Comparison of ENCODE assay signal across 19 cellular contexts in the genomic region with DNA sequence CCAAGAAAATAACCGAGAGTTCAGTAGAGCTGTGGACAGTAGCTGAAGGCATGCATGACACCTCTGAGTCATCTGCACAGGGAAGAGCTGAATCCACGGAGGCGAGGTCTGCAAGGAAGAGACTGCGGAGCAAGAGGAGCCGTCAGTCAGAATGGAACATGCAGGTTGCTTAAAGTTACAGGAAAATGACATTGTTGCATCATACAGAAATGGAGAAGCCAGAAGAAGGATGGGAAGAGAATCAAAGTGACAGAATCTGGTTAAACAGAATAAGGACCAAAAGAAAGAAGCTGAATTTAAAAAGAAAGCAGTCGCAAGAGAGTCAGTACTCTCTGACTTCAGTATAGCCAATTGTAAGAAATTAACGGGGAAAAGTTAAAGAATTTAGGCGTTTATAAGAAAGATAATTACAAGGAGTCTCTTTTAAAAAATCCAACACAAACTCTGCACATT.
DNase-seq lines count a peak whose midpoint lies in the region; ATAC-seq, FAIRE-seq and TF ChIP-seq lines count a peak whose summit lies in the region.
"Had no signal": no experiment of that assay in that cellular context is flagged by ENCODE, and none has a peak within 500 bp of the region (broad histone marks: within the 10 kb centered on the region; RNA-seq: fewer than 3 reads in every experiment).

No MANE protein-coding gene starts in this region.

- H3K9me3 ChIP-seq in MG63 = no peaks in the 10 kb centered on the region
- no peaks in the 10 kb centered on the region for H3K9me3 ChIP-seq in H1 (ENCODE audit: insufficient read depth in 2 of 2, low read depth in 1 of 2, low read length in 1 of 2)
- peaks cover 4% of the 10 kb centered on the region for H3K9me3 ChIP-seq in osteoblast (ENCODE audit: low read depth, low read length)

- H3K27me3 Mint-ChIP-seq in GM23338 (ENCODE audit: insufficient read depth, low read depth, poor library complexity) (peaks cover 2% of the 10 kb centered on the region), Calu3 (ENCODE audit: unreplicated experiment) (no peaks in the 10 kb centered on the region)
- no peaks in the 10 kb centered on the region for H3K27me3 Mint-ChIP-seq in activated T-cell treated with anti-CD3 and anti-CD28 coated beads, Interleukin-2, amount 50 U/mL, for 4 hours (ENCODE audit: low read depth)
- H3K27me3 Mint-ChIP-seq: CD4-positive, CD25-positive, alpha-beta regulatory T cell had no signal

- H3K27ac ChIP-seq in GM23338 (ENCODE audit: low read depth) (no peak overlapping the region), H1 (ENCODE audit: low read depth, low read length) (no peak overlapping the region), osteoblast (ENCODE audit: low read depth, low read length) (no peak overlapping the region)
- H3K27ac ChIP-seq: HL-60 had no signal

- H3K27me3 ChIP-seq in GM23338 (ENCODE audit: insufficient read depth) (no peaks in the 10 kb centered on the region), MG63 (no peaks in the 10 kb centered on the region), H1 (replicated peaks in 1 of 4; ENCODE audit: control insufficient read depth in 3 of 4, extremely low read depth in 1 of 4, insufficient read depth in 3 of 4, low read length in 3 of 4) (no peaks in the 10 kb centered on the region; a peak in 1 of 7 replicates), osteoblast (ENCODE audit: insufficient read depth, low read length) (no peaks in the 10 kb centered on the region)

- POLR2A ChIA-PET in H1 (lab: Charles Lee; ENCODE audit: partially characterized antibody) = interaction anchor here (0.6 kb wide), 1 partner anchor 234 kb away, joined by 3 read pairs; no protein-coding TSS in a partner anchor

- TF ChIP-seq CTCF in GM23338 (conservative IDR thresholded peaks at IDR 0.05; ENCODE audit: low read depth in 2 of 2) (no peak), H1 (IDR thresholded peaks at IDR 0.05; ENCODE audit: control extremely low read depth in 1 of 3, insufficient read depth in 1 of 3, low read depth in 1 of 3, low read length in 3 of 3) (no peak), osteoblast (IDR thresholded peaks at IDR 0.05; ENCODE audit: extremely low read depth, low read depth, low read length) (no peak), Calu3 (IDR thresholded peaks at IDR 0.05; ENCODE audit: unreplicated experiment) (no peak)

- no peaks in the 10 kb centered on the region for H3K36me3 Mint-ChIP-seq in GM23338 (ENCODE audit: low read depth)
- no peaks in the 10 kb centered on the region for H3K36me3 Mint-ChIP-seq in activated T-cell treated with anti-CD3 and anti-CD28 coated beads, Interleukin-2, amount 50 U/mL, for 4 hours (ENCODE audit: insufficient read depth)
- no peaks in the 10 kb centered on the region for H3K36me3 Mint-ChIP-seq in Calu3 (ENCODE audit: insufficient read depth, unreplicated experiment)
- H3K36me3 Mint-ChIP-seq: CD4-positive, CD25-positive, alpha-beta regulatory T cell had no signal

- CTCF ChIA-PET in H1 (lab: Charles Lee; ENCODE audit: partially characterized antibody) = interaction anchor here (0.7 to 1.4 kb wide), 2 partner anchors 21 to 802 kb away, joined by 4 to 5 read pairs; no protein-coding TSS in a partner anchor
- CTCF ChIA-PET in Calu3 (lab: Charles Lee) = no interaction called here

- intact Hi-C loops in Calu3 (cut with micrococcal nuclease; ENCODE audit: unreplicated experiment) = no loop called here

- H4K5ac ChIP-seq in H1 (ENCODE audit: insufficient read length, low read depth, low read length) = no peak overlapping the region

- peak; percentile 4 for DNase-seq in GM23338 (ENCODE audit: low spot score)
- peak; percentile 1 for DNase-seq in MG63
- DNase-seq in H1 (ENCODE audit: low read depth in 1 of 2, low spot score in 2 of 2) = no peak
- DNase-seq in osteoblast (ENCODE audit: insufficient read length, low spot score, missing footprints) = peak; percentile 9
- no peak for DNase-seq in activated T-cell treated with anti-CD3 and anti-CD28 coated beads, Interleukin-2, amount 50 U/mL, for 4 hours
- no peak for DNase-seq in Calu3
- DNase-seq in NCI-H2171 treated with DMSO at 0.1 percent for 48 hours (lab: John Stamatoyannopoulos, UW) = no peak
- DNase-seq: CD4-positive, CD25-positive, alpha-beta regulatory T cell; HCEC 1CT; Kasumi-1; NCI-H1092; NCI-H1436; NCI-H1930; NCI-H2227 treated with DMSO at 0.1 percent for 48 hours; NCI-H510A treated with DMSO at 0.1 percent for 48 hours; NCI-H774 had no signal

- H2BK15ac ChIP-seq in H1 (ENCODE audit: low read length) = no peak overlapping the region

- H3K36me3 ChIP-seq in GM23338 (ENCODE audit: insufficient read depth) = no peaks in the 10 kb centered on the region
- H3K36me3 ChIP-seq in MG63 = no peaks in the 10 kb centered on the region
- no peaks in the 10 kb centered on the region for H3K36me3 ChIP-seq in H1 (ENCODE audit: control insufficient read depth in 2 of 4, insufficient read depth in 4 of 4, low read length in 3 of 4)
- H3K36me3 ChIP-seq in osteoblast (ENCODE audit: insufficient read depth, low read length) = no peaks in the 10 kb centered on the region

- H3K9ac ChIP-seq in H1 (replicated peaks in 1 of 4; ENCODE audit: extremely low read depth in 1 of 4, low read depth in 3 of 4, low read length in 3 of 4) = no peak overlapping the region

- no TSS peak for BruUV-seq in Calu3 (replicated peaks; lab: Mats Ljungman, UMichigan)

- H3K9me3 Mint-ChIP-seq in GM23338 (no peaks in the 10 kb centered on the region), Calu3 (ENCODE audit: low read depth, unreplicated experiment) (peaks cover 2% of the 10 kb centered on the region)
- no peaks in the 10 kb centered on the region for H3K9me3 Mint-ChIP-seq in activated T-cell treated with anti-CD3 and anti-CD28 coated beads, Interleukin-2, amount 50 U/mL, for 4 hours

- H3K4me3 ChIP-seq in GM23338 = no peak overlapping the region
- no peak overlapping the region for H3K4me3 ChIP-seq in MG63
- H3K4me3 ChIP-seq in H1 (ENCODE audit: extremely low read depth in 1 of 4, insufficient read depth in 2 of 4, low read depth in 3 of 4, low read length in 4 of 4) = no peak overlapping the region
- H3K4me3 ChIP-seq in osteoblast (ENCODE audit: insufficient read depth, low read length) = no peak overlapping the region

- no peak overlapping the region for H4K8ac ChIP-seq in H1 (ENCODE audit: extremely low read depth, insufficient read depth, low read length)

- H3K4me1 ChIP-seq in GM23338 (ENCODE audit: insufficient read depth) (no peaks in the 10 kb centered on the region), H1 (replicated peaks in 1 of 4; ENCODE audit: control insufficient read depth in 3 of 4, insufficient read depth in 4 of 4, low read length in 3 of 4) (no peaks in the 10 kb centered on the region; a peak in 1 of 7 replicates), osteoblast (ENCODE audit: insufficient read depth, low read length) (no peaks in the 10 kb centered on the region)

- H3K23me2 ChIP-seq in H1 (ENCODE audit: low read depth, low read length) = no peaks in the 10 kb centered on the region

- TF ChIP-seq RAD21 in H1 (IDR thresholded peaks at IDR 0.05 in 1 of 2, conservative IDR thresholded peaks at IDR 0.05 in 1 of 2; ENCODE audit: low read depth in 2 of 2, low read length in 2 of 2) = no peak

- no peak overlapping the region for H2BK20ac ChIP-seq in H1 (ENCODE audit: low read length)

- no peak overlapping the region for H3K4ac ChIP-seq in H1 (replicated peaks; ENCODE audit: insufficient read length, low read depth, low read length)

- peak; percentile 58 for ATAC-seq in GM23338
- ATAC-seq in activated T-cell treated with anti-CD3 and anti-CD28 coated beads, Interleukin-2, amount 50 U/mL, for 4 hours = no peak
- ATAC-seq: Right ventricle myocardium inferior had no signal

- H3K27ac Mint-ChIP-seq in GM23338 (no peak overlapping the region), Calu3 (ENCODE audit: unreplicated experiment) (no peak overlapping the region)
- H3K27ac Mint-ChIP-seq: CD4-positive, CD25-positive, alpha-beta regulatory T cell had no signal

- H2AK5ac ChIP-seq in H1 (ENCODE audit: low read depth, low read length) = no peak overlapping the region

- H3K23ac ChIP-seq in H1 (ENCODE audit: insufficient read length) = no peak overlapping the region

- no peak overlapping the region for H3K14ac ChIP-seq in H1 (ENCODE audit: insufficient read length)

- H3K4me2 ChIP-seq in GM23338 (no peak overlapping the region), H1 (ENCODE audit: insufficient read depth in 1 of 2, low read depth in 2 of 2, low read length in 2 of 2) (no peak overlapping the region), osteoblast (ENCODE audit: insufficient read depth, low read length) (no peak overlapping the region)

- H4K20me1 ChIP-seq in GM23338 (replicated peaks; ENCODE audit: insufficient read depth) = no peaks in the 10 kb centered on the region
- no peaks in the 10 kb centered on the region for H4K20me1 ChIP-seq in H1 (replicated peaks in 1 of 2; ENCODE audit: control insufficient read depth in 1 of 2, insufficient read depth in 2 of 2, low read length in 2 of 2)
- no peaks in the 10 kb centered on the region for H4K20me1 ChIP-seq in osteoblast (ENCODE audit: insufficient read depth, low read length)

- TF ChIP-seq EP300 in H1 (IDR thresholded peaks at IDR 0.05; ENCODE audit: borderline replicate concordance in 1 of 2, low read depth in 2 of 2, low read length in 2 of 2) = no peak

- no peak overlapping the region for H2BK5ac ChIP-seq in H1 (ENCODE audit: low read depth, low read length)

- no peak overlapping the region for H3K18ac ChIP-seq in H1 (ENCODE audit: extremely low read depth, low read length)

- 89% methylated on average over 8 of the region's 8 CpGs; no CpG with 5 or more reads in 1 of the 2 experiments for WGBS in H1 (ENCODE audit: extremely low coverage in 1 of 2, insufficient coverage in 1 of 2, insufficient read length in 1 of 2, insufficient replicate concordance in 2 of 2, low coverage in 1 of 2, low lambda C conversion rate in 2 of 2, missing lambda C conversion rate in 1 of 2), 2 experiments

- H2BK120ac ChIP-seq in H1 (replicated peaks; ENCODE audit: low read depth, low read length) = no peak overlapping the region

- H3K9me2 ChIP-seq in GM23338 (ENCODE audit: insufficient read depth) = no peaks in the 10 kb centered on the region

- H3K4me3 Mint-ChIP-seq in GM23338 (no peak overlapping the region), Calu3 (ENCODE audit: low read depth, unreplicated experiment) (no peak overlapping the region)
- H3K4me3 Mint-ChIP-seq in activated T-cell treated with anti-CD3 and anti-CD28 coated beads, Interleukin-2, amount 50 U/mL, for 4 hours = no peak overlapping the region
- H3K4me3 Mint-ChIP-seq: CD4-positive, CD25-positive, alpha-beta regulatory T cell had no signal

- no peak for FAIRE-seq in H1 (lab: Jason Lieb, UNC)
- FAIRE-seq: RCC 7860 had no signal

- no peak overlapping the region for H2BK12ac ChIP-seq in H1 (ENCODE audit: low read depth, low read length)

- H3K79me2 ChIP-seq in GM23338 (replicated peaks; ENCODE audit: insufficient read depth) = no peaks in the 10 kb centered on the region
- no peaks in the 10 kb centered on the region for H3K79me2 ChIP-seq in H1 (ENCODE audit: control insufficient read depth in 1 of 2, insufficient read depth in 2 of 2, low read length in 2 of 2)
- no peaks in the 10 kb centered on the region for H3K79me2 ChIP-seq in osteoblast (ENCODE audit: insufficient read depth, low read length)

- no peaks in the 10 kb centered on the region for H3K4me1 Mint-ChIP-seq in GM23338
- H3K4me1 Mint-ChIP-seq in activated T-cell treated with anti-CD3 and anti-CD28 coated beads, Interleukin-2, amount 50 U/mL, for 4 hours (ENCODE audit: low read depth) = no peaks in the 10 kb centered on the region
- no peaks in the 10 kb centered on the region for H3K4me1 Mint-ChIP-seq in Calu3 (ENCODE audit: low read depth, unreplicated experiment)

- H3K79me1 ChIP-seq in H1 (ENCODE audit: low read depth, low read length) = no peaks in the 10 kb centered on the region

- H2AFZ ChIP-seq in GM23338 (peak overlapping the region; percentile 82), H1 (ENCODE audit: low read length) (peak overlapping the region; percentile 85), osteoblast (ENCODE audit: low read length) (no peak overlapping the region)

- no peak overlapping the region for H4K91ac ChIP-seq in H1 (replicated peaks; ENCODE audit: insufficient read length, low read length)

- no peaks in the 10 kb centered on the region for H3F3A ChIP-seq in GM23338 (replicated peaks; ENCODE audit: low read depth)

- no peak for TF ChIP-seq POLR2A in H1 (IDR thresholded peaks at IDR 0.05; ENCODE audit: control extremely low read depth in 1 of 2, low read depth in 2 of 2, low read length in 2 of 2)

- no peak overlapping the region for H3K56ac ChIP-seq in H1 (replicated peaks; ENCODE audit: insufficient read length, low read depth, low read length)

Comparison
In these comparisons a context has a peak if more than half of its experiments do, and no peak if none do; other contexts are left out.
1. DNase-seq: peak in GM23338 (single experiment), MG63 (single experiment) and osteoblast (single experiment); none in H1 (0 of 2), activated T-cell treated with anti-CD3 and anti-CD28 coated beads, Interleukin-2, amount 50 U/mL, for 4 hours (single experiment), Calu3 (single experiment) and NCI-H2171 treated with DMSO at 0.1 percent for 48 hours (single experiment).